ENCODE assay signal across 9 cellular contexts in the genomic region with DNA sequence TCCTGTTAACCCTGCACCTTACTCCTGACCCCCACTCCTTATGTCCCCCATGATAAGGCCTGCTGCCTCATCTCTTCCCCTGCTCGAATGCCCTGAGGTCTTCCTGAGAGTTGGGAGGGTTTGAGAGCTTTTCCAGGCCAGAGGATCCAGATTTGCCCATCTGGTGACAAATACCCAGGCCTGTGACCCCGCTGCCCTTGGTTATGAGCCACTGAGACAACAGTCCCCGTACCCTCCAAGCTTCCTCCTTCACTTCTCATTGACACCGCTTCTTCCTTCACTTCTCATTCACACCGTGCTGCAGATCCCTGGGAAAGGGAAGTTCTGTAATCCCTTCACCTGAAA. TPM values are rescaled to one million over a fixed set of nuclear protein-coding genes. Genes with fewer than 3 reads are reported as not detected.
A peak's percentile ranks its signal among the peaks of the same experiment; 100 is the strongest.
DNase-seq lines count a peak whose midpoint lies in the region; ATAC-seq, FAIRE-seq and TF ChIP-seq lines count a peak whose summit lies in the region.
"Had no signal": no experiment of that assay in that cellular context is flagged by ENCODE, and none has a peak within 500 bp of the region (broad histone marks: within the 10 kb centered on the region; RNA-seq: fewer than 3 reads in every experiment).

No MANE protein-coding gene starts in this region.

- H3K27ac ChIP-seq in HL-60 (replicated peaks) (peak overlapping the region; percentile 74), spleen (peak overlapping the region in 7 of 8 donors; percentile 74 to 94 (median 90))

- intact Hi-C loops in spleen (cut with DNase I; ENCODE audit: low total_unique reads): no loop called here

- peaks cover 33% of the 10 kb centered on the region for H3K4me1 Mint-ChIP-seq in activated T-helper 17 cell treated with anti-CD3 and anti-CD28 coated beads, Interleukin-2, amount 50 U/mL, for 72 hours

- no peak for TF ChIP-seq CTCF in HL-60 (IDR thresholded peaks at IDR 0.05; ENCODE audit: insufficient read depth, low read length)
- TF ChIP-seq CTCF in spleen (IDR thresholded peaks at IDR 0.05 in 8 of 11, conservative IDR thresholded peaks at IDR 0.05 in 3 of 11): no peak

- H3K36me3 ChIP-seq in iPS-15b (ENCODE audit: control insufficient read depth, insufficient read depth, low read length): no peaks in the 10 kb centered on the region
- peaks cover 0 to 7% (median 0%) of the 10 kb centered on the region in 6 donors for H3K36me3 ChIP-seq in spleen

- peak overlapping the region; percentile 84 for H3K9ac ChIP-seq in iPS-15b (ENCODE audit: low read depth, low read length)

- no peak for ATAC-seq in activated T-helper 17 cell treated with anti-CD3 and anti-CD28 coated beads, Interleukin-2, amount 50 U/mL, for 72 hours (replicated peaks)
- ATAC-seq in GM18858 (IDR thresholded peaks at IDR 0.05; ENCODE audit: unreplicated experiment): no peak

- H3K27me3 ChIP-seq in HL-60 (ENCODE audit: insufficient read depth, poor library complexity, severe bottlenecking): no peaks in the 10 kb centered on the region
- H3K27me3 ChIP-seq in iPS-15b (ENCODE audit: control insufficient read depth, insufficient read depth, low read length): no peaks in the 10 kb centered on the region
- H3K27me3 ChIP-seq in spleen (replicated peaks in 1 of 7): no peaks in the 10 kb centered on the region

- DNase-seq in HL-60 (ENCODE audit: low read depth in 1 of 2, low spot score in 1 of 2) (peak in 1 of 2 experiments; percentile 19), spleen (no peak), globus pallidus (ENCODE audit: low spot score) (no peak), frontal cortex (ENCODE audit: low spot score in 2 of 2) (no peak)
- no peak for DNase-seq in activated effector memory CD4-positive, alpha-beta T cell treated with anti-CD3 and anti-CD28 coated beads, Interleukin-2, amount 50 U/mL, for 16 hours

- H3K4me3 Mint-ChIP-seq in activated T-helper 17 cell treated with anti-CD3 and anti-CD28 coated beads, Interleukin-2, amount 50 U/mL, for 72 hours: peak overlapping the region; percentile 81

- WGBS in spleen, 5 donors: 14 to 26% (median 19%) methylated on average over 5 of the region's 5 CpGs

- FAIRE-seq in frontal cortex (lab: Jason Lieb, UNC): no peak

- no peaks in the 10 kb centered on the region for H3K9me3 ChIP-seq in iPS-15b (ENCODE audit: control insufficient read depth, insufficient read depth, low read length)
- H3K9me3 ChIP-seq in spleen: no peaks in the 10 kb centered on the region

- H3K9me3 Mint-ChIP-seq in activated T-helper 17 cell treated with anti-CD3 and anti-CD28 coated beads, Interleukin-2, amount 50 U/mL, for 72 hours: no peaks in the 10 kb centered on the region

- TF ChIP-seq POLR2A in spleen (IDR thresholded peaks at IDR 0.05): no peak

- H3K4me1 ChIP-seq in iPS-15b (ENCODE audit: control insufficient read depth, insufficient read depth, low read length): peaks cover 14% of the 10 kb centered on the region
- H3K4me1 ChIP-seq in spleen: peaks cover 22 to 80% (median 69%) of the 10 kb centered on the region in 6 donors

- H3K4me3 ChIP-seq in HL-60 (replicated peaks; ENCODE audit: insufficient read depth, low read length): peak overlapping the region; percentile 67
- peak overlapping the region; percentile 86 for H3K4me3 ChIP-seq in iPS-15b (ENCODE audit: low read depth, low read length)
- peak overlapping the region; percentile 64 to 97 (median 81) for H3K4me3 ChIP-seq in spleen

- H3K27me3 Mint-ChIP-seq in activated T-helper 17 cell treated with anti-CD3 and anti-CD28 coated beads, Interleukin-2, amount 50 U/mL, for 72 hours: no peaks in the 10 kb centered on the region

- no peaks in the 10 kb centered on the region for H3K36me3 Mint-ChIP-seq in activated T-helper 17 cell treated with anti-CD3 and anti-CD28 coated beads, Interleukin-2, amount 50 U/mL, for 72 hours (ENCODE audit: low read depth)

- H3K27ac Mint-ChIP-seq in activated T-helper 17 cell treated with anti-CD3 and anti-CD28 coated beads, Interleukin-2, amount 50 U/mL, for 72 hours: peak overlapping the region; percentile 89

RNA-seq across cellular contexts. Expression of a gene that starts 0.6 kb away (rescaled TPM):
- 10 to 100 TPM; 32.2 to 41.1 TPM for total RNA-seq in activated T-helper 17 cell treated with anti-CD3 and anti-CD28 coated beads, Interleukin-2, amount 50 U/mL, for 72 hours
- total RNA-seq in spleen (10 to 100 TPM; 54.7 to 95.7 (median 73.7) TPM), frontal cortex (7.3 TPM)
- polyA plus RNA-seq in spleen: 10 to 100 TPM; 31.6 to 86.2 (median 48.4) TPM

RNA-seq across cellular contexts. Expression of a gene that starts 29.7 kb away (rescaled TPM):
- total RNA-seq in activated T-helper 17 cell treated with anti-CD3 and anti-CD28 coated beads, Interleukin-2, amount 50 U/mL, for 72 hours: 10 to 100 TPM; 27.4 to 40.1 TPM
- total RNA-seq in spleen: 100 to 1,000 TPM in 4 of 7 donors, 10 to 100 TPM in 3; 68.4 to 145 (median 106) TPM
- 10 to 100 TPM; 37.7 to 90.3 (median 39.3) TPM for polyA plus RNA-seq in spleen
- total RNA-seq in frontal cortex: 0.41 TPM

RNA-seq across cellular contexts. Expression of a gene that starts 50.0 kb away (rescaled TPM):
- not detected for total RNA-seq in activated T-helper 17 cell treated with anti-CD3 and anti-CD28 coated beads, Interleukin-2, amount 50 U/mL, for 72 hours
- total RNA-seq in spleen (not detected), frontal cortex (not detected)
- polyA plus RNA-seq in spleen: not detected
- total RNA-seq: LHCN-M2 had no signal

Comparison
In these comparisons a context has a peak if more than half of its experiments do, and no peak if none do; other contexts are left out.
1. RNA of a gene that starts 29.7 kb away (total RNA-seq): 68.4 to 145 TPM in spleen and 27.4 to 40.1 TPM in activated T-helper 17 cell treated with anti-CD3 and anti-CD28 coated beads, Interleukin-2, amount 50 U/mL, for 72 hours; 0.41 TPM in frontal cortex (single experiment); every median in the first group is over 10 times any median in the second.
2. Peak in every context shown above with its lines, with median percentiles within 50 percentile points of each other: H3K4me3 ChIP-seq.